Comparison of ENCODE assay signal across 8 cellular contexts in the genomic region with DNA sequence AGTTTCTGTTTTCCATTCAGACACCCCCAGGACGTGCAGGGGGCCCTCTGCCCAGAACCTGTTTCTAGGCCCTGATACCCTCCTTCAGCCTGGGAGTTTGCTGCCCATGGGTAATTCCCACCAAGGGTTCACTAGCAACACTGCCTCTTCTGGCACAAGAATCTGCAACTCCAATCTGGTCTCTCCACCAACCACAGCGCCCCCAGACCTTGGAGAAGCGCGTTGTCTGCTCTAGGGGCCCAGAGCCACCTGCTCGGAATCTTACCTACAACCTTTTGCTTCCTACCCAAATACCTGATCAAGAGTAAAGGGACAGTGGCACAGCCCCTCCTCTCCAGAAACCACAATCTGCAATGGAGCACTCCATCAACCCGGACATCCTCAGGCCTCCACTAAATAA. TPM values are rescaled to one million over a fixed set of nuclear protein-coding genes. Genes with fewer than 3 reads are reported as not detected.
DNase-seq lines count a peak whose midpoint lies in the region; ATAC-seq, FAIRE-seq and TF ChIP-seq lines count a peak whose summit lies in the region.

No MANE protein-coding gene starts in this region.

- no peak overlapping the region for H3K27ac ChIP-seq in cardiac muscle cell
- H3K27ac ChIP-seq in astrocyte (ENCODE audit: low read depth, low read length), result no peak overlapping the region
- peak overlapping the region in 1 of 2 donors; percentile 88 for H3K27ac ChIP-seq in lung (ENCODE audit: low read depth in 1 of 2, low read length in 1 of 2)
- peak overlapping the region; percentile 93 for H3K27ac ChIP-seq in upper lobe of right lung

- DNase-seq in cardiac muscle cell (ENCODE audit: low read depth in 1 of 2, low spot score in 1 of 2), result no peak
- no peak for DNase-seq in left ventricle myocardium superior
- no peak for DNase-seq in astrocyte (ENCODE audit: low read depth)
- no peak for DNase-seq in lung (ENCODE audit: low spot score)
- no peak for DNase-seq in upper lobe of right lung
- DNase-seq in germinal center (ENCODE audit: low spot score), result no peak
- DNase-seq in SK-N-DZ (ENCODE audit: low spot score), result no peak
- no peak for DNase-seq in GOT3 (lab: John Stamatoyannopoulos, UW)

- H3K36me3 ChIP-seq in cardiac muscle cell, result peaks cover 4% of the 10 kb centered on the region
- H3K36me3 ChIP-seq in astrocyte (ENCODE audit: insufficient read depth, low read length), result peaks cover 8% of the 10 kb centered on the region
- H3K36me3 ChIP-seq in lung (ENCODE audit: control insufficient read depth in 2 of 2, insufficient read depth in 2 of 2, low read length in 2 of 2), result peaks cover 21 to 22% of the 10 kb centered on the region in 2 donors
- peaks cover 24% of the 10 kb centered on the region for H3K36me3 ChIP-seq in upper lobe of right lung

- peaks cover 38% of the 10 kb centered on the region for H3K9me3 Mint-ChIP-seq in astrocyte (ENCODE audit: unreplicated experiment)

- no peak for FAIRE-seq in astrocyte (lab: Jason Lieb, UNC)

- intact Hi-C loops in left ventricle myocardium superior (cut with micrococcal nuclease) (no loop called here), upper lobe of right lung (cut with DNase I) (no loop called here)

- peaks cover 42% of the 10 kb centered on the region for H3K36me3 Mint-ChIP-seq in astrocyte (ENCODE audit: low read depth, unreplicated experiment)

- H3K4me1 Mint-ChIP-seq in astrocyte (ENCODE audit: low read depth, unreplicated experiment), result peaks cover 5% of the 10 kb centered on the region

- H3K4me1 ChIP-seq in cardiac muscle cell (ENCODE audit: low read depth) (no peaks in the 10 kb centered on the region), astrocyte (ENCODE audit: insufficient read depth, low read length) (peaks cover 8% of the 10 kb centered on the region), lung (ENCODE audit: control insufficient read depth in 2 of 2, insufficient read depth in 2 of 2, low read length in 2 of 2) (peaks cover 5 to 14% of the 10 kb centered on the region in 2 donors), upper lobe of right lung (peaks cover 12% of the 10 kb centered on the region)

- 25 to 32% methylated on average over 6 of the region's 6 CpGs for WGBS in lung, 2 donors

- H4K20me1 ChIP-seq in astrocyte (ENCODE audit: insufficient read depth, low read length), result peaks cover 38% of the 10 kb centered on the region

- peak overlapping the region; percentile 96 for H2AFZ ChIP-seq in astrocyte (ENCODE audit: low read depth, low read length)

- peak overlapping the region; percentile 70 for H3K4me3 ChIP-seq in cardiac muscle cell
- peak overlapping the region; percentile 82 for H3K4me3 ChIP-seq in astrocyte (ENCODE audit: insufficient read depth, low read depth, low read length)
- peak overlapping the region; percentile 70 for H3K4me3 ChIP-seq in lung
- H3K4me3 ChIP-seq in upper lobe of right lung, result peak overlapping the region; percentile 95

- H3K9ac ChIP-seq in astrocyte (ENCODE audit: low read length), result peak overlapping the region; percentile 88

- peak overlapping the region; percentile 87 for H3K4me2 ChIP-seq in astrocyte (ENCODE audit: low read length)

- TF ChIP-seq CTCF in cardiac muscle cell (IDR thresholded peaks at IDR 0.05; ENCODE audit: low read depth, low read length) (no peak), astrocyte (IDR thresholded peaks at IDR 0.05; ENCODE audit: insufficient read depth, low read depth, low read length) (no peak), lung (IDR thresholded peaks at IDR 0.05; ENCODE audit: control extremely low read depth, extremely low read depth) (no peak), upper lobe of right lung (IDR thresholded peaks at IDR 0.05) (no peak)

- H3K27me3 Mint-ChIP-seq in astrocyte (ENCODE audit: low read depth, unreplicated experiment), result peaks cover 3% of the 10 kb centered on the region

- H3K27me3 ChIP-seq in cardiac muscle cell (no peaks in the 10 kb centered on the region), astrocyte (ENCODE audit: insufficient read depth, low read length) (no peaks in the 10 kb centered on the region), lung (ENCODE audit: control insufficient read depth, insufficient read depth) (no peaks in the 10 kb centered on the region), upper lobe of right lung (no peaks in the 10 kb centered on the region)

- peaks cover 58% of the 10 kb centered on the region for H3K79me2 ChIP-seq in astrocyte (ENCODE audit: insufficient read depth, low read length)

- peak overlapping the region; percentile 97 for H3K4me3 Mint-ChIP-seq in astrocyte (ENCODE audit: unreplicated experiment)

- ATAC-seq in left ventricle myocardium superior (no peak), lung (ENCODE audit: insufficient read depth, low FRiP score) (no peak), upper lobe of right lung (no peak)

- H3K9me3 ChIP-seq in cardiac muscle cell (ENCODE audit: low read depth) (no peaks in the 10 kb centered on the region), astrocyte (ENCODE audit: insufficient read depth, low read depth, low read length) (peaks cover 9% of the 10 kb centered on the region), lung (ENCODE audit: control insufficient read depth in 2 of 2, insufficient read depth in 1 of 2, low read length in 1 of 2) (peaks cover 0 to 49% of the 10 kb centered on the region in 2 donors), upper lobe of right lung (peaks cover 21% of the 10 kb centered on the region)

- H3K27ac Mint-ChIP-seq in astrocyte (ENCODE audit: unreplicated experiment), result peak overlapping the region; percentile 66

RNA-seq across cellular contexts. Expression of a gene that starts 0.8 kb away (rescaled TPM):
- total RNA-seq in cardiac muscle cell (31.2 and 33.4 TPM in 2 replicates), left ventricle myocardium superior (3.6 TPM), astrocyte (3.2 and 5.3 TPM in 2 replicates), lung (10 to 100 TPM in 1 of 2 donors, 1 to 10 TPM in 1; 9.8 to 12.7 TPM), upper lobe of right lung (9.6 TPM)
- polyA plus RNA-seq in cardiac muscle cell (3.3 and 5.7 TPM in 2 replicates), lung (1 to 10 TPM; 3.0 to 4.0 TPM)
- polyA plus RNA-seq in SK-N-DZ (2014; cell fraction: cytosol; rRNA removed), result 6.3 and 10.4 TPM in 2 replicates
- polyA plus RNA-seq in SK-N-DZ (2014; cell fraction: nucleus; rRNA removed), result 11.9 and 17.7 TPM in 2 replicates

RNA-seq across cellular contexts. Expression of a gene that starts 29.9 kb away (rescaled TPM):
- total RNA-seq in cardiac muscle cell (not detected in 2 replicates), left ventricle myocardium superior (not detected), astrocyte (not detected in 2 replicates), lung (not detected), upper lobe of right lung (0.35 TPM)
- polyA plus RNA-seq in cardiac muscle cell (not detected in 2 replicates), lung (not detected)
- not detected in 2 replicates for polyA plus RNA-seq in SK-N-DZ (2014; cell fraction: cytosol; rRNA removed)
- not detected in 2 replicates for polyA plus RNA-seq in SK-N-DZ (2014; cell fraction: nucleus; rRNA removed)

RNA-seq across cellular contexts. Expression of a gene that starts 51.3 kb away (rescaled TPM):
- 3.9 and 6.6 TPM in 2 replicates for total RNA-seq in cardiac muscle cell
- 2.5 and 7.0 TPM in 2 replicates for polyA plus RNA-seq in cardiac muscle cell
- 6.7 TPM for total RNA-seq in left ventricle myocardium superior
- total RNA-seq in astrocyte, result 9.5 and 9.8 TPM in 2 replicates
- total RNA-seq in lung, result 1 to 10 TPM; 4.1 to 7.0 TPM
- polyA plus RNA-seq in lung, result under 1 TPM; 0.49 to 0.81 TPM
- 3.0 TPM for total RNA-seq in upper lobe of right lung
- 8.8 and 10.6 TPM in 2 replicates for polyA plus RNA-seq in SK-N-DZ (2014; cell fraction: cytosol; rRNA removed)
- 8.2 and 8.8 TPM in 2 replicates for polyA plus RNA-seq in SK-N-DZ (2014; cell fraction: nucleus; rRNA removed)
